ENCODE assay signal across 23 cellular contexts in genomic region chr3:38143511-38143910, GRCh38.
"Had no signal": no experiment of that assay in that cellular context is flagged by ENCODE, and none has a peak within 500 bp of the region (broad histone marks: within the 10 kb centered on the region; RNA-seq: fewer than 3 reads in every experiment).

No MANE protein-coding gene starts in this region.

- H3K4me1 Mint-ChIP-seq: brain, neural progenitor cell had no signal

- ATAC-seq: activated naive CD8-positive, alpha-beta T cell treated with anti-CD3 and anti-CD28 coated beads, Interleukin-2, amount 50 U/mL, for 24 hours; psoas muscle; right cardiac atrium; T-cell had no signal

- H3K9ac ChIP-seq: neural progenitor cell had no signal

- H3K36me3 ChIP-seq: neural progenitor cell had no signal

- FAIRE-seq: colon, frontal cortex, keratinocyte had no signal

- H3K27ac ChIP-seq: neural progenitor cell, psoas muscle, suprapubic skin had no signal

- DNase-seq: activated CD4-positive, alpha-beta T cell treated with anti-CD3 and anti-CD28 coated beads for 48 hours; activated CD4-positive, CD25-positive, alpha-beta regulatory T cell; activated naive CD4-positive, alpha-beta T cell treated with anti-CD3 and anti-CD28 coated beads, Interleukin-2, amount 10 ng/mL, durations not matched to agents 7 days and 5 days; activated T-cell treated with anti-CD3 and anti-CD28 coated beads, Interleukin-2, amount 50 U/mL, for 24 hours; anterior cingulate cortex; central memory CD4-positive, alpha-beta T cell; hypothalamus; midbrain; psoas muscle; T-cell; T-helper 9 cell; trophoblast cell had no signal

- H3K4me3 Mint-ChIP-seq: activated CD4-positive, alpha-beta memory T cell treated with anti-CD3 and anti-CD28 coated beads, Interleukin-2, amount 10 ng/mL, durations not matched to agents 7 days and 5 days; activated naive CD4-positive, alpha-beta T cell treated with anti-CD3 and anti-CD28 coated beads, Interleukin-2, amount 10 ng/mL, durations not matched to agents 7 days and 5 days; activated naive CD8-positive, alpha-beta T cell treated with anti-CD3 and anti-CD28 coated beads, Interleukin-2, amount 50 U/mL, for 24 hours; activated T-cell treated with anti-CD3 and anti-CD28 coated beads, Interleukin-2, amount 50 U/mL, for 24 hours; brain; neural progenitor cell; stimulated activated naive CD8-positive, alpha-beta T cell treated with anti-CD3 and anti-CD28 coated beads, Interleukin-15, Interleukin-2, amounts not matched to agents 100 ng/mL and 50 ng/mL, for 24 hours; T-cell had no signal

- H3K27me3 Mint-ChIP-seq: activated naive CD8-positive, alpha-beta T cell treated with anti-CD3 and anti-CD28 coated beads, Interleukin-2, amount 50 U/mL, for 24 hours; activated T-cell treated with anti-CD3 and anti-CD28 coated beads, Interleukin-2, amount 50 U/mL, for 24 hours; stimulated activated naive CD8-positive, alpha-beta T cell treated with anti-CD3 and anti-CD28 coated beads, Interleukin-15, Interleukin-2, amounts not matched to agents 100 ng/mL and 50 ng/mL, for 24 hours; T-cell had no signal

- H3K4me2 ChIP-seq: neural progenitor cell had no signal

- H2AFZ ChIP-seq: neural progenitor cell had no signal

- H3K27me3 ChIP-seq: neural progenitor cell, suprapubic skin had no signal

- H3K4me3 ChIP-seq: neural progenitor cell, psoas muscle, suprapubic skin had no signal

- H3K27ac Mint-ChIP-seq: activated CD4-positive, alpha-beta memory T cell treated with anti-CD3 and anti-CD28 coated beads, Interleukin-2, amount 10 ng/mL, durations not matched to agents 7 days and 5 days; activated naive CD4-positive, alpha-beta T cell treated with anti-CD3 and anti-CD28 coated beads, Interleukin-2, amount 10 ng/mL, durations not matched to agents 7 days and 5 days; activated naive CD8-positive, alpha-beta T cell treated with anti-CD3 and anti-CD28 coated beads, Interleukin-2, amount 50 U/mL, for 24 hours; activated T-cell treated with anti-CD3 and anti-CD28 coated beads, Interleukin-2, amount 50 U/mL, for 24 hours; activated T-helper 2 cell treated with anti-CD3 and anti-CD28 coated beads, Interferon-gamma antibody, Interleukin-2, Interleukin-4, amounts not matched to agents 10 μg/mL and 5 μg/mL and 100 μg/mL, durations not matched to agents 14 hours and 24 hours and 36 hours; brain; neural progenitor cell; stimulated activated naive CD8-positive, alpha-beta T cell treated with anti-CD3 and anti-CD28 coated beads, Interleukin-15, Interleukin-2, amounts not matched to agents 100 ng/mL and 50 ng/mL, for 24 hours; T-cell had no signal

- H3K36me3 Mint-ChIP-seq: brain, neural progenitor cell had no signal
